In genomic region chr20:61026731-61027130, GRCh38 we compare ENCODE assay signal across 28 cellular contexts.
"Had no signal": no experiment of that assay in that cellular context is flagged by ENCODE, and none has a peak within 500 bp of the region (broad histone marks: within the 10 kb centered on the region; RNA-seq: fewer than 3 reads in every experiment).

No MANE protein-coding gene starts in this region.

- H3K4me3 ChIP-seq: left ventricle myocardium inferior, lung, neural progenitor cell, pancreas, prostate gland, skin epidermis, stomach, testis, thyroid gland, transverse colon, upper lobe of left lung, vagina had no signal

- H3K36me3 Mint-ChIP-seq: immature natural killer cell; mesothelial cell of epicardium; naive B cell; natural killer cell; neural progenitor cell; stimulated activated naive B cell treated with anti-CD40 and anti-IgM and Interleukin-4, amounts not matched to agents 10 μg/mL and 1 μg/mL and 100 μg/mL, for 72 hours had no signal

- H3K27me3 Mint-ChIP-seq: naive B cell; stimulated activated naive B cell treated with anti-CD40 and anti-IgM and Interleukin-4, amounts not matched to agents 10 μg/mL and 1 μg/mL and 100 μg/mL, for 72 hours had no signal

- H3K9me3 ChIP-seq: pancreas, prostate gland, testis, thyroid gland, transverse colon, vagina had no signal

- H3K4me3 Mint-ChIP-seq: immature natural killer cell; mesothelial cell of epicardium; naive B cell; natural killer cell; nephron progenitor cell; neural progenitor cell; stimulated activated naive B cell treated with anti-CD40 and anti-IgM and Interleukin-4, amounts not matched to agents 10 μg/mL and 1 μg/mL and 100 μg/mL, for 72 hours had no signal

- DNase-seq: immature natural killer cell; left ventricle myocardium inferior; mesendoderm; naive B cell; natural killer cell; nephron progenitor cell; pancreas; posterior cingulate gyrus; retina; right cardiac atrium; stimulated activated CD4-positive, alpha-beta T cell treated with anti-CD3 and anti-CD28 coated beads, Interleukin-12 subunit alpha, Interleukin-12 subunit beta, amount 100 ng/mL, for 4 hours; stimulated activated CD4-positive, alpha-beta T cell treated with anti-CD3 and anti-CD28 coated beads, Interleukin-15, amount 100 ng/mL, for 24 hours; stimulated activated CD4-positive, alpha-beta T cell treated with anti-CD3 and anti-CD28 coated beads, Interleukin-2, amount 100 ng/mL, for 24 hours; stimulated activated CD4-positive, alpha-beta T cell treated with anti-CD3 and anti-CD28 coated beads, Interleukin-4, amount 100 ng/mL, for 1 hour; stimulated activated naive B cell treated with anti-CD40 and anti-IgM and Interleukin-4, amounts not matched to agents 10 μg/mL and 1 μg/mL and 100 μg/mL, for 72 hours; stimulated activated naive CD8-positive, alpha-beta T cell treated with anti-CD3 and anti-CD28 coated beads, Interleukin-15, Interleukin-2, amounts not matched to agents 100 U/mL and 50 U/mL, for 24 hours; stomach; testis; thyroid gland; transverse colon; upper lobe of left lung had no signal

- H3K27me3 ChIP-seq: neural progenitor cell, pancreas, testis, thyroid gland, transverse colon, upper lobe of left lung, vagina had no signal

- H3K4me1 ChIP-seq: left ventricle myocardium inferior, neural progenitor cell, pancreas, prostate gland, stomach, testis, thyroid gland, transverse colon, upper lobe of left lung, vagina had no signal

- H3K9me3 Mint-ChIP-seq: natural killer cell, neural progenitor cell had no signal

- H3K27ac ChIP-seq: left ventricle myocardium inferior, neural progenitor cell, pancreas, prostate gland, skin epidermis, stomach, testis, thyroid gland, transverse colon, upper lobe of left lung, vagina had no signal

- H3K27ac Mint-ChIP-seq: immature natural killer cell; mesothelial cell of epicardium; naive B cell; natural killer cell; nephron progenitor cell; neural progenitor cell; stimulated activated naive B cell treated with anti-CD40 and anti-IgM and Interleukin-4, amounts not matched to agents 10 μg/mL and 1 μg/mL and 100 μg/mL, for 72 hours had no signal

- H3K4me1 Mint-ChIP-seq: immature natural killer cell; mesothelial cell of epicardium; naive B cell; natural killer cell; nephron progenitor cell; stimulated activated naive B cell treated with anti-CD40 and anti-IgM and Interleukin-4, amounts not matched to agents 10 μg/mL and 1 μg/mL and 100 μg/mL, for 72 hours had no signal

- ATAC-seq: natural killer cell; pancreas; right cardiac atrium; sciatic nerve; stimulated activated naive B cell treated with anti-CD40 and anti-IgM and Interleukin-4, amounts not matched to agents 10 μg/mL and 1 μg/mL and 100 μg/mL, for 72 hours; stimulated activated naive CD8-positive, alpha-beta T cell treated with anti-CD3 and anti-CD28 coated beads, Interleukin-15, Interleukin-2, amounts not matched to agents 100 U/mL and 50 U/mL, for 24 hours had no signal

- H3K36me3 ChIP-seq: left ventricle myocardium inferior, neural progenitor cell, pancreas, prostate gland, stomach, thyroid gland, transverse colon, upper lobe of left lung, vagina had no signal
